9 cellular contexts compared by ENCODE assay signal in the genomic region with DNA sequence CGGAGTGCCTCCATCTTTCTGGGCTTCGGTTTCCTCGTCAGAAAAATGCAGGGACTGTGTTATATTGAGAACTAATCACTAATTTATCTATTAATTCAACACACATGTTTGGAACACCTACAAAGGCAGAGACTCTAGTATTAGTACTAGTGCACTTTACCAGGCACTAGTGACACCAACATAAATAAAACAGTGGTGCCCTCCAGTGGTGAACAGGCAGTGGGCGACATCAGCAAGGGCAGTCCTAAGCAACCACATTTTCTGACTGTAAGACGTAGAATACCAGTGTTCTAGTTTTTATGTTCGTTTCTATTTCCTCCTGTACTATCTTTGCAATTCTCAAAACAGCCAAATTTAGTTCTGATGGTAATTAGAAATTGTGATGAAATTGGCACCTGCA.
A peak's percentile ranks its signal among the peaks of the same experiment; 100 is the strongest.
DNase-seq lines count a peak whose midpoint lies in the region; ATAC-seq and TF ChIP-seq lines count a peak whose summit lies in the region.
"Had no signal": no experiment of that assay in that cellular context is flagged by ENCODE, and none has a peak within 500 bp of the region (broad histone marks: within the 10 kb centered on the region; RNA-seq: fewer than 3 reads in every experiment).

No MANE protein-coding gene starts in this region.

- no peak overlapping the region for H3K4me3 ChIP-seq in AG10803 (ENCODE audit: low read length)
- H3K4me3 ChIP-seq in left lung = no peak overlapping the region
- no peak overlapping the region for H3K4me3 ChIP-seq in coronary artery

- intact Hi-C loops in left lung (cut with DNase I) = no loop called here

- peaks cover 0 to 38% of the 10 kb centered on the region in 2 donors for H3K36me3 ChIP-seq in left lung

- H3K9me3 Mint-ChIP-seq in activated naive CD8-positive, alpha-beta T cell treated with anti-CD3 and anti-CD28 coated beads for 36 hours = no peaks in the 10 kb centered on the region
- H3K9me3 Mint-ChIP-seq: stimulated activated naive CD8-positive, alpha-beta T cell treated with anti-CD3 and anti-CD28 coated beads, Interleukin-15, Interleukin-2, amounts not matched to agents 100 ng/mL and 50 ng/mL, for 24 hours had no signal

- no peaks in the 10 kb centered on the region for H3K9me3 ChIP-seq in left lung

- DNase-seq in AG10803 (ENCODE audit: low read depth) (peak; percentile 10), NCI-H345 treated with DMSO at 0.1 percent for 48 hours (lab: John Stamatoyannopoulos, UW; ENCODE audit: unreplicated experiment) (peak; percentile 22), left lung (no peak), coronary artery (ENCODE audit: low spot score) (no peak)
- DNase-seq in activated naive CD8-positive, alpha-beta T cell treated with anti-CD3 and anti-CD28 coated beads for 36 hours = peak; percentile 27
- DNase-seq in activated effector memory CD4-positive, alpha-beta T cell treated with Interleukin-2 at 50 U/mL for 16 hours = no peak

- peaks cover 1% of the 10 kb centered on the region for H3K4me1 Mint-ChIP-seq in activated naive CD8-positive, alpha-beta T cell treated with anti-CD3 and anti-CD28 coated beads for 36 hours

- H3K27me3 ChIP-seq in left lung = no peaks in the 10 kb centered on the region

- no peak overlapping the region for H3K27ac Mint-ChIP-seq in activated naive CD8-positive, alpha-beta T cell treated with anti-CD3 and anti-CD28 coated beads for 36 hours
- H3K27ac Mint-ChIP-seq: stimulated activated naive CD8-positive, alpha-beta T cell treated with anti-CD3 and anti-CD28 coated beads, Interleukin-15, Interleukin-2, amounts not matched to agents 100 ng/mL and 50 ng/mL, for 24 hours had no signal

- H3K4me3 Mint-ChIP-seq in activated naive CD8-positive, alpha-beta T cell treated with anti-CD3 and anti-CD28 coated beads for 36 hours = no peak overlapping the region
- H3K4me3 Mint-ChIP-seq: stimulated activated naive CD8-positive, alpha-beta T cell treated with anti-CD3 and anti-CD28 coated beads, Interleukin-15, Interleukin-2, amounts not matched to agents 100 ng/mL and 50 ng/mL, for 24 hours had no signal

- no peaks in the 10 kb centered on the region for H3K36me3 Mint-ChIP-seq in activated naive CD8-positive, alpha-beta T cell treated with anti-CD3 and anti-CD28 coated beads for 36 hours

- H3K4me1 ChIP-seq in left lung = no peaks in the 10 kb centered on the region

- ATAC-seq in HG02610 (IDR thresholded peaks at IDR 0.05; ENCODE audit: unreplicated experiment) = peak; percentile 69
- peak; percentile 49 for ATAC-seq in left lung

- peaks cover 7% of the 10 kb centered on the region for H3K27me3 Mint-ChIP-seq in activated naive CD8-positive, alpha-beta T cell treated with anti-CD3 and anti-CD28 coated beads for 36 hours

- H3K27ac ChIP-seq in left lung (no peak overlapping the region), coronary artery (no peak overlapping the region)

- TF ChIP-seq CTCF in AG10803 (conservative IDR thresholded peaks at IDR 0.05; ENCODE audit: low read length) (peak; percentile 49), GM12872 (IDR thresholded peaks at IDR 0.05; ENCODE audit: insufficient read depth, low read depth, low read length) (peak; percentile 67), left lung (IDR thresholded peaks at IDR 0.05) (peak; percentile 32 to 51), coronary artery (IDR thresholded peaks at IDR 0.05) (no peak)

Comparison
In these comparisons a context has a peak if more than half of its experiments do, and no peak if none do; other contexts are left out.
1. DNase-seq: peak in AG10803 (single experiment), NCI-H345 treated with DMSO at 0.1 percent for 48 hours (single experiment) and activated naive CD8-positive, alpha-beta T cell treated with anti-CD3 and anti-CD28 coated beads for 36 hours (single experiment); none in left lung (0 of 2), coronary artery (single experiment) and activated effector memory CD4-positive, alpha-beta T cell treated with Interleukin-2 at 50 U/mL for 16 hours (single experiment).